ENCODE assay signal across 13 cellular contexts in the genomic region with DNA sequence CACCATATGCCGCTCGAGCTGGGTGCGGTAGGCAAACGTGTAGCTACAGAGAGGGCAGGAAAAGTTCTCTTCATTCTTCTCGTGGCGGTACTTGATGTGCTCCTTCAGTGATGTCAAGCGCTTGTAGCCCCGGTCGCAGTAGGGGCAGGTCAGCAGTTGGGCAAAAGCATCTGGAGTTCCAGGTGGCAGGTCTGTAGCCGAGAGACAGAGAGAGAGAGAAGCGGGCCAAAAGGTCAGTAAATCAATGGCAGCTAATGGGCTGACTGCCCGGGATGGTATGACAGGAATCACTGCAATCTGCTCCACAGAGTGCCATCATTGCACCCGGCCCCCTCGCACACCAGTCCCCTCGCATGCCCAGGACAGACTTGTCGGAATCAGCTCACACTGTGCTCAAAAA.
A peak's percentile ranks its signal among the peaks of the same experiment; 100 is the strongest.
DNase-seq lines count a peak whose midpoint lies in the region; ATAC-seq and TF ChIP-seq lines count a peak whose summit lies in the region.
"Had no signal": no experiment of that assay in that cellular context is flagged by ENCODE, and none has a peak within 500 bp of the region (broad histone marks: within the 10 kb centered on the region; RNA-seq: fewer than 3 reads in every experiment).

No MANE protein-coding gene starts in this region.

- H3K4me3 ChIP-seq in transverse colon: no peak overlapping the region

- peaks cover 67% of the 10 kb centered on the region for H3K36me3 Mint-ChIP-seq in nephron progenitor cell (ENCODE audit: low read depth)
- H3K36me3 Mint-ChIP-seq in activated CD4-positive, alpha-beta T cell treated with anti-CD3 and anti-CD28 coated beads, Interleukin-2, amount 10 ng/mL, durations not matched to agents 24 days and 14 days (ENCODE audit: low read depth): peaks cover 20% of the 10 kb centered on the region

- H3K36me3 ChIP-seq in transverse colon: peaks cover 0 to 3% (median 0%) of the 10 kb centered on the region in 4 donors

- no peak overlapping the region for H3K4me3 Mint-ChIP-seq in nephron progenitor cell
- H3K4me3 Mint-ChIP-seq in activated CD4-positive, alpha-beta T cell treated with anti-CD3 and anti-CD28 coated beads, Interleukin-2, amount 10 ng/mL, durations not matched to agents 24 days and 14 days: no peak overlapping the region
- H3K4me3 Mint-ChIP-seq: activated CD4-positive, alpha-beta memory T cell treated with anti-CD3 and anti-CD28 coated beads for 36 hours; CD4-positive, alpha-beta T cell had no signal

- TF ChIP-seq POLR2A in transverse colon (IDR thresholded peaks at IDR 0.05): no peak

- intact Hi-C loops in cardiac septum (cut with DNase I): loop anchor here (5.0 kb wide), 1 partner anchor 98 kb away; no protein-coding TSS in a partner anchor
- intact Hi-C loops in transverse colon (cut with DNase I; ENCODE audit: low total_unique reads): no loop called here
- intact Hi-C loops in activated CD4-positive, alpha-beta T cell treated with anti-CD3 and anti-CD28 coated beads, Interleukin-2, amount 10 ng/mL, durations not matched to agents 24 days and 14 days (cut with micrococcal nuclease): no loop called here

- H3K27me3 ChIP-seq in transverse colon: no peaks in the 10 kb centered on the region

- 91% methylated on average over 16 of the region's 16 CpGs; no CpG with 5 or more reads in 1 of the 2 donors for WGBS in transverse colon (ENCODE audit: low coverage in 1 of 2), 2 donors

- ATAC-seq in HG03025 (IDR thresholded peaks at IDR 0.05; ENCODE audit: low FRiP score, unreplicated experiment): no peak

- H3K27ac ChIP-seq in transverse colon: peak overlapping the region; percentile 18 to 39 (median 32)

- peaks cover 0 to 12% (median 0%) of the 10 kb centered on the region in 4 donors for H3K4me1 ChIP-seq in transverse colon

- peak; percentile 16 for DNase-seq in NCI-H69 (lab: John Stamatoyannopoulos, UW)
- DNase-seq in cardiac septum (ENCODE audit: low spot score): peak; percentile 79
- peak; percentile 32 for DNase-seq in nephron progenitor cell
- no peak for DNase-seq in transverse colon
- no peak for DNase-seq in activated T-cell treated with anti-CD3 and anti-CD28 coated beads, Interleukin-2, amount 50 U/mL, for 48 hours
- DNase-seq in hepatic stellate cell (ENCODE audit: low spot score): no peak
- DNase-seq in activated CD4-positive, alpha-beta T cell treated with anti-CD3 and anti-CD28 coated beads, Interleukin-2, amount 10 ng/mL, durations not matched to agents 24 days and 14 days: no peak
- DNase-seq: activated CD4-positive, alpha-beta memory T cell treated with anti-CD3 and anti-CD28 coated beads for 36 hours; activated naive CD4-positive, alpha-beta T cell treated with Interleukin-2 at 50 U/mL for 16 hours; CD4-positive, alpha-beta T cell; head of caudate nucleus; MM.1S had no signal

- H3K27ac Mint-ChIP-seq in nephron progenitor cell: peak overlapping the region; percentile 72
- H3K27ac Mint-ChIP-seq in activated CD4-positive, alpha-beta T cell treated with anti-CD3 and anti-CD28 coated beads, Interleukin-2, amount 10 ng/mL, durations not matched to agents 24 days and 14 days: no peak overlapping the region
- H3K27ac Mint-ChIP-seq: activated CD4-positive, alpha-beta memory T cell treated with anti-CD3 and anti-CD28 coated beads for 36 hours; CD4-positive, alpha-beta T cell had no signal

- no peak for TF ChIP-seq CTCF in nephron progenitor cell (IDR thresholded peaks at IDR 0.05)
- no peak for TF ChIP-seq CTCF in transverse colon (IDR thresholded peaks at IDR 0.05)

- in situ Hi-C loops in transverse colon (cut with MboI; ENCODE audit: low pct_ligation_motif_present in 1 of 4, low pct_unique_long_range_greater_than_20kb in 1 of 4, low sequenced_read_pairs in 3 of 4): no loop called here

- peaks cover 42% of the 10 kb centered on the region for H3K4me1 Mint-ChIP-seq in nephron progenitor cell
- peaks cover 3% of the 10 kb centered on the region for H3K4me1 Mint-ChIP-seq in activated CD4-positive, alpha-beta T cell treated with anti-CD3 and anti-CD28 coated beads, Interleukin-2, amount 10 ng/mL, durations not matched to agents 24 days and 14 days

- H3K27me3 Mint-ChIP-seq in nephron progenitor cell (ENCODE audit: low read depth, poor library complexity): no peaks in the 10 kb centered on the region
- no peaks in the 10 kb centered on the region for H3K27me3 Mint-ChIP-seq in activated CD4-positive, alpha-beta T cell treated with anti-CD3 and anti-CD28 coated beads, Interleukin-2, amount 10 ng/mL, durations not matched to agents 24 days and 14 days
- H3K27me3 Mint-ChIP-seq: CD4-positive, alpha-beta T cell had no signal

- no peaks in the 10 kb centered on the region for H3K9me3 Mint-ChIP-seq in nephron progenitor cell
- peaks cover 4% of the 10 kb centered on the region for H3K9me3 Mint-ChIP-seq in activated CD4-positive, alpha-beta T cell treated with anti-CD3 and anti-CD28 coated beads, Interleukin-2, amount 10 ng/mL, durations not matched to agents 24 days and 14 days
- H3K9me3 Mint-ChIP-seq: activated CD4-positive, alpha-beta memory T cell treated with anti-CD3 and anti-CD28 coated beads for 36 hours; CD4-positive, alpha-beta T cell had no signal

- no peak for TF ChIP-seq EP300 in transverse colon (IDR thresholded peaks at IDR 0.05; ENCODE audit: low read depth)

- no peaks in the 10 kb centered on the region for H3K9me3 ChIP-seq in transverse colon

Comparison
In these comparisons a context has a peak if more than half of its experiments do, and no peak if none do; other contexts are left out.
1. DNase-seq: peak in NCI-H69 (single experiment), cardiac septum (single experiment) and nephron progenitor cell (single experiment); none in transverse colon (single experiment), activated T-cell treated with anti-CD3 and anti-CD28 coated beads, Interleukin-2, amount 50 U/mL, for 48 hours (0 of 2), hepatic stellate cell (single experiment) and activated CD4-positive, alpha-beta T cell treated with anti-CD3 and anti-CD28 coated beads, Interleukin-2, amount 10 ng/mL, durations not matched to agents 24 days and 14 days (single experiment).